In the genomic region with DNA sequence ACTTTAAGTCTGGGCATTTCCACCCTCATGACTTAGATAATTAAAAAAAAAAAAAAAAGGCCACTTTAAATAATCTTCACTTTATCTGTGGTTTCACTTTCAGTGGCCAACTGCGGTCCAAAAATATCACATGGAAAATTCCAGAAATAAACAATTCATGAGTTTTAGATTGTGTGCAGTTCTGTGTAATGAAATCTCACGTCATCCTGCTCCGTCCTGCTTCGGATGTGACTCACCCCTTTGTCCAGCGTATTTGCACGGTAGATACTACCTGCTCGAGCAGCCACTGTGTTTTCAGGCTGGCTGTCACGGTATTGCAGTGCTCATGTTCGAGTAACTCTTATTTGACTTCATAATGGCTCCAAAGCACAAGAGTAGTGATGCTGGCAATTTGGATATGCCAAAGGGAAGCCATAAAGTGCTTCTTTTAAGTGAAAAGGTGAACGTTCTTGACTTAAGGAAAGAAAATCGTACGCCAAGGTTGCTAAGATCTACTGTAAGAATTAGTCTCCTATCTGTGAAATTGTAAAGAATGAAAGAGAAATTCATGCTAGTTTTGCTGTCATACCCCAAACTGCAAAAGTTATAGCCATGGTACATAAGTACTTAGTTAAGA, we compare ENCODE assay signal across 7 cellular contexts. TPM values are rescaled to one million over a fixed set of nuclear protein-coding genes. Genes with fewer than 3 reads are reported as not detected.
DNase-seq lines count a peak whose midpoint lies in the region; ATAC-seq lines count a peak whose summit lies in the region.

No MANE protein-coding gene starts in this region.

- peaks cover 8% of the 10 kb centered on the region for H3K4me1 ChIP-seq in mesenchymal stem cell (ENCODE audit: control insufficient read depth, insufficient read depth, low read depth, low read length)

- no peak overlapping the region for H4K8ac ChIP-seq in mesenchymal stem cell (ENCODE audit: low read length)

- no peak overlapping the region for H2BK5ac ChIP-seq in mesenchymal stem cell (ENCODE audit: low read depth, low read length, poor library complexity, severe bottlenecking)

- no peak overlapping the region for H2BK15ac ChIP-seq in mesenchymal stem cell (ENCODE audit: low read depth, poor library complexity, severe bottlenecking)

- H3K27me3 ChIP-seq in mesenchymal stem cell (ENCODE audit: control insufficient read depth in 1 of 2, insufficient read depth in 1 of 2, low read length in 2 of 2), result no peaks in the 10 kb centered on the region

- ATAC-seq in GM18861 (IDR thresholded peaks at IDR 0.05; ENCODE audit: unreplicated experiment) (peak; percentile 42), HG02610 (IDR thresholded peaks at IDR 0.05; ENCODE audit: unreplicated experiment) (peak; percentile 39), HG02840 (IDR thresholded peaks at IDR 0.05; ENCODE audit: low FRiP score, unreplicated experiment) (no peak)
- ATAC-seq in natural killer cell treated with Interleukin-12 subunit alpha and Interleukin-12 subunit beta and Interleukin-15 and Interleukin-18, amount 100 ng/mL, for 72 hours, result no peak

- H3K23ac ChIP-seq in mesenchymal stem cell (ENCODE audit: low read length in 2 of 2), result no peak overlapping the region

- no peak overlapping the region for H3K27ac Mint-ChIP-seq in natural killer cell treated with Interleukin-12 subunit alpha and Interleukin-12 subunit beta and Interleukin-15 and Interleukin-18, amount 100 ng/mL, for 72 hours

- H3K4me3 ChIP-seq in mesenchymal stem cell (ENCODE audit: insufficient read depth in 1 of 2, low read depth in 1 of 2, low read length in 2 of 2), result peak overlapping the region in 1 of 2 experiments; percentile 21

- no peak overlapping the region for H2BK12ac ChIP-seq in mesenchymal stem cell (ENCODE audit: low read length in 2 of 2)

- H3K4me2 ChIP-seq in mesenchymal stem cell (ENCODE audit: low read length, poor library complexity, severe bottlenecking), result no peak overlapping the region

- no peak overlapping the region for H3K18ac ChIP-seq in mesenchymal stem cell (ENCODE audit: low read depth in 1 of 2, low read length in 2 of 2)

- peaks cover 21 to 23% of the 10 kb centered on the region in 2 donors for H3K4me1 Mint-ChIP-seq in natural killer cell treated with Interleukin-12 subunit alpha and Interleukin-12 subunit beta and Interleukin-15 and Interleukin-18, amount 100 ng/mL, for 72 hours (ENCODE audit: low read depth in 2 of 2)

- no peak overlapping the region for H4K91ac ChIP-seq in mesenchymal stem cell (ENCODE audit: low read length)

- no peaks in the 10 kb centered on the region for H3K36me3 Mint-ChIP-seq in natural killer cell treated with Interleukin-12 subunit alpha and Interleukin-12 subunit beta and Interleukin-15 and Interleukin-18, amount 100 ng/mL, for 72 hours

- 69% methylated on average over 11 of the region's 12 CpGs for WGBS in mesenchymal stem cell

- H3K4ac ChIP-seq in mesenchymal stem cell (ENCODE audit: low read depth in 1 of 2, low read length in 2 of 2), result no peak overlapping the region

- H3K27me3 Mint-ChIP-seq in natural killer cell treated with Interleukin-12 subunit alpha and Interleukin-12 subunit beta and Interleukin-15 and Interleukin-18, amount 100 ng/mL, for 72 hours, result peaks cover 3 to 6% of the 10 kb centered on the region in 2 donors

- no peak overlapping the region for H2BK120ac ChIP-seq in mesenchymal stem cell (ENCODE audit: low read depth, low read length)

- H2AFZ ChIP-seq in mesenchymal stem cell (ENCODE audit: low read depth, low read length), result no peak overlapping the region

- peak; percentile 80 for DNase-seq in OCI-M1 (lab: John Stamatoyannopoulos, UW)
- DNase-seq in mesenchymal stem cell, result peak; percentile 94
- DNase-seq in natural killer cell treated with Interleukin-12 subunit alpha and Interleukin-12 subunit beta and Interleukin-15 and Interleukin-18, amount 100 ng/mL, for 72 hours (ENCODE audit: low spot score), result no peak
- no peak for DNase-seq in DMS 273 treated with DMSO at 0.1 percent for 48 hours (lab: John Stamatoyannopoulos, UW)

- H3K36me3 ChIP-seq in mesenchymal stem cell (ENCODE audit: control insufficient read depth in 1 of 2, insufficient read depth in 2 of 2, low read depth in 1 of 2, low read length in 2 of 2), result peaks cover 0 to 29% of the 10 kb centered on the region in 2 experiments

- no peaks in the 10 kb centered on the region for H3K9me3 ChIP-seq in mesenchymal stem cell (ENCODE audit: control insufficient read depth, low read length)

- H3K9me3 Mint-ChIP-seq in natural killer cell treated with Interleukin-12 subunit alpha and Interleukin-12 subunit beta and Interleukin-15 and Interleukin-18, amount 100 ng/mL, for 72 hours, result no peaks in the 10 kb centered on the region

- H3K79me1 ChIP-seq in mesenchymal stem cell (replicated peaks; ENCODE audit: low read length, poor library complexity, severe bottlenecking), result peaks cover 20% of the 10 kb centered on the region

- no peak overlapping the region for H3K4me3 Mint-ChIP-seq in natural killer cell treated with Interleukin-12 subunit alpha and Interleukin-12 subunit beta and Interleukin-15 and Interleukin-18, amount 100 ng/mL, for 72 hours

- H3K27ac ChIP-seq in mesenchymal stem cell (ENCODE audit: low read length, poor library complexity, severe bottlenecking), result no peak overlapping the region

- peak overlapping the region; percentile 95 for H3K9ac ChIP-seq in mesenchymal stem cell (ENCODE audit: low read length)

- H3K14ac ChIP-seq in mesenchymal stem cell (ENCODE audit: low read length in 2 of 2), result no peak overlapping the region

- H2AK5ac ChIP-seq in mesenchymal stem cell (ENCODE audit: low read length, severe bottlenecking), result no peak overlapping the region

RNA-seq across cellular contexts. Expression of gene E2F7, which starts 2.4 kb away (rescaled TPM):
- 6.2 TPM for polyA plus RNA-seq in mesenchymal stem cell (2013, experiment 1 of 2)
- polyA plus RNA-seq in mesenchymal stem cell (2013, experiment 2 of 2), result 6.5 TPM
- total RNA-seq in natural killer cell treated with Interleukin-12 subunit alpha and Interleukin-12 subunit beta and Interleukin-15 and Interleukin-18, amount 100 ng/mL, for 72 hours, result 10 to 100 TPM; 10.7 to 15.0 TPM

Comparison
In these comparisons a context has a peak if more than half of its experiments do, and no peak if none do; other contexts are left out.
1. ATAC-seq: peak in GM18861 (single experiment) and HG02610 (single experiment); none in natural killer cell treated with Interleukin-12 subunit alpha and Interleukin-12 subunit beta and Interleukin-15 and Interleukin-18, amount 100 ng/mL, for 72 hours (0 of 2) and HG02840 (single experiment).
2. DNase-seq: peak in OCI-M1 (single experiment) and mesenchymal stem cell (single experiment); none in natural killer cell treated with Interleukin-12 subunit alpha and Interleukin-12 subunit beta and Interleukin-15 and Interleukin-18, amount 100 ng/mL, for 72 hours (single experiment) and DMS 273 treated with DMSO at 0.1 percent for 48 hours (single experiment).